Comparison of ENCODE assay signal across 1 cellular context in the genomic region with DNA sequence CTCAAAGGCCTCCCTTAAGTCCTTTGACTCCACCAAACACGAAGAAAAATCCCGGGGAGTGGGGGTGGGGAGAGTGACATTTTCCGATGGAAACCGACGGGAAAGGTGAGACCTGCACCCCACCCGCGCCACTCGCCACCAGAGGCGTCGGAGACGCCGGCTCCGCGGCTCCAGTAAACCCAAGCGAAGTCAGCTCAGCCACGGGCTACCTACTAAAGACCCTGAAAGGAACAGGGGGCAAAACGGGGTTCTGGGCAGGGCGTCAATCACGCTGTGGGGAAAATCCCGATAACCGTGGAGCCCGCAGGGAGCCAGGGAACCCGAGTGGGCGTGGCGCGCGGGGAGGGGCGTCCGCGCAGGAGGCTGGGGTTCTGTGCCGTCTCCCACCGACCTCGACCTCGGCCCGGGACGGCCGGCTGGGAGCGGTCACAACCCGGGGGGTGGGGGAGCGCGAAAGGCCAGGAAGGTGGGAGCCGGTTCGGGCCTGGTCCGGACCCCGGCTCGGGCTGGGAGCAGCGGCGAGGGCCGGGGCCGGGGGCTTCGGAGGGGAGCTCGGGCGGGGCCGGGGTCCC.
A peak's percentile ranks its signal among the peaks of the same experiment; 100 is the strongest.
TF ChIP-seq lines count a peak whose summit lies in the region.

No MANE protein-coding gene starts in this region.

TF ChIP-seq in K562, 482 proteins besides CTCF, POLR2A, EP300 and RAD21 (continued from another document):
- TF ChIP-seq, protein P1, sequence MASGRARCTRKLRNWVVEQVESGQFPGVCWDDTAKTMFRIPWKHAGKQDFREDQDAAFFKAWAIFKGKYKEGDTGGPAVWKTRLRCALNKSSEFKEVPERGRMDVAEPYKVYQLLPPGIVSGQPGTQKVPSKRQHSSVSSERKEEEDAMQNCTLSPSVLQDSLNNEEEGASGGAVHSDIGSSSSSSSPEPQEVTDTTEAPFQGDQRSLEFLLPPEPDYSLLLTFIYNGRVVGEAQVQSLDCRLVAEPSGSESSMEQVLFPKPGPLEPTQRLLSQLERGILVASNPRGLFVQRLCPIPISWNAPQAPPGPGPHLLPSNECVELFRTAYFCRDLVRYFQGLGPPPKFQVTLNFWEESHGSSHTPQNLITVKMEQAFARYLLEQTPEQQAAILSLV (tag; IDR thresholded peaks at IDR 0.05) = no peak
- TF ChIP-seq, protein P2, sequence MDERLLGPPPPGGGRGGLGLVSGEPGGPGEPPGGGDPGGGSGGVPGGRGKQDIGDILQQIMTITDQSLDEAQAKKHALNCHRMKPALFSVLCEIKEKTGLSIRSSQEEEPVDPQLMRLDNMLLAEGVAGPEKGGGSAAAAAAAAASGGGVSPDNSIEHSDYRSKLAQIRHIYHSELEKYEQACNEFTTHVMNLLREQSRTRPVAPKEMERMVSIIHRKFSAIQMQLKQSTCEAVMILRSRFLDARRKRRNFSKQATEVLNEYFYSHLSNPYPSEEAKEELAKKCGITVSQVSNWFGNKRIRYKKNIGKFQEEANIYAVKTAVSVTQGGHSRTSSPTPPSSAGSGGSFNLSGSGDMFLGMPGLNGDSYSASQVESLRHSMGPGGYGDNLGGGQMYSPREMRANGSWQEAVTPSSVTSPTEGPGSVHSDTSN (CRISPR knock-in tag; IDR thresholded peaks at IDR 0.05; ENCODE audit: low read depth) = no peak
- TF ChIP-seq, protein P2 (tag; conservative IDR thresholded peaks at IDR 0.05; ENCODE audit: low read depth) = no peak
- TF ChIP-seq HDAC1 (IDR thresholded peaks at IDR 0.05) (0 out of 4 replicates have a peak, but pooled peaks of 1 of the 2 experiments have one; percentile 9), ZNF354B (CRISPR knock-in tag; IDR thresholded peaks at IDR 0.05) (no peak), ZNF232 (CRISPR knock-in tag; IDR thresholded peaks at IDR 0.05) (0 out of 2 replicates have a peak, but pooled peaks have one; percentile 50), SIN3A (IDR thresholded peaks at IDR 0.05; ENCODE audit: borderline replicate concordance in 2 of 2, control insufficient read depth in 1 of 2, low read depth in 2 of 2, low read length in 2 of 2) (peak; percentile 42 to 64; a peak in 2 of 4 replicates), GATAD2A (IDR thresholded peaks at IDR 0.05) (0 out of 2 replicates have a peak, but pooled peaks have one; percentile 42), MEF2A (IDR thresholded peaks at IDR 0.05; ENCODE audit: control insufficient read depth, low read depth, low read length) (no peak), BRCA1 (IDR thresholded peaks at IDR 0.05) (no peak), BRCA1 (CRISPR knock-in tag; IDR thresholded peaks at IDR 0.05) (0 out of 2 replicates have a peak, but pooled peaks have one; percentile 72), ZBTB7A (IDR thresholded peaks at IDR 0.05; ENCODE audit: borderline replicate concordance, control insufficient read depth, low read depth, low read length) (peak; percentile 27; the same call in 1 of the 2 replicates), FIP1L1 (IDR thresholded peaks at IDR 0.05; ENCODE audit: low read depth, low read length, poor library complexity, severe bottlenecking) (peak; percentile 24), CHD1 (IDR thresholded peaks at IDR 0.05; ENCODE audit: low read length) (peak; percentile 41), NONO (IDR thresholded peaks at IDR 0.05; ENCODE audit: low read depth in 2 of 2, low read length in 1 of 2) (no peak), KLF13 (tag; IDR thresholded peaks at IDR 0.05; ENCODE audit: borderline replicate concordance, low read depth) (peak; percentile 61; the same call in 1 of the 2 replicates), RBFOX2 (IDR thresholded peaks at IDR 0.05; ENCODE audit: low read depth, low read length) (peak; percentile 73)
- TF ChIP-seq, protein P3, sequence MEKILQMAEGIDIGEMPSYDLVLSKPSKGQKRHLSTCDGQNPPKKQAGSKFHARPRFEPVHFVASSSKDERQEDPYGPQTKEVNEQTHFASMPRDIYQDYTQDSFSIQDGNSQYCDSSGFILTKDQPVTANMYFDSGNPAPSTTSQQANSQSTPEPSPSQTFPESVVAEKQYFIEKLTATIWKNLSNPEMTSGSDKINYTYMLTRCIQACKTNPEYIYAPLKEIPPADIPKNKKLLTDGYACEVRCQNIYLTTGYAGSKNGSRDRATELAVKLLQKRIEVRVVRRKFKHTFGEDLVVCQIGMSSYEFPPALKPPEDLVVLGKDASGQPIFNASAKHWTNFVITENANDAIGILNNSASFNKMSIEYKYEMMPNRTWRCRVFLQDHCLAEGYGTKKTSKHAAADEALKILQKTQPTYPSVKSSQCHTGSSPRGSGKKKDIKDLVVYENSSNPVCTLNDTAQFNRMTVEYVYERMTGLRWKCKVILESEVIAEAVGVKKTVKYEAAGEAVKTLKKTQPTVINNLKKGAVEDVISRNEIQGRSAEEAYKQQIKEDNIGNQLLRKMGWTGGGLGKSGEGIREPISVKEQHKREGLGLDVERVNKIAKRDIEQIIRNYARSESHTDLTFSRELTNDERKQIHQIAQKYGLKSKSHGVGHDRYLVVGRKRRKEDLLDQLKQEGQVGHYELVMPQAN (IDR thresholded peaks at IDR 0.05; ENCODE audit: borderline replicate concordance) = peak; percentile 52; the same call in 1 of the 2 replicates
- TF ChIP-seq, protein P4, sequence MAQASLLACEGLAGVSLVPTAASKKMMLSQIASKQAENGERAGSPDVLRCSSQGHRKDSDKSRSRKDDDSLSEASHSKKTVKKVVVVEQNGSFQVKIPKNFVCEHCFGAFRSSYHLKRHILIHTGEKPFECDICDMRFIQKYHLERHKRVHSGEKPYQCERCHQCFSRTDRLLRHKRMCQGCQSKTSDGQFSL (CRISPR knock-in tag; IDR thresholded peaks at IDR 0.05) = peak; percentile 47; the same call in 1 of the 2 replicates
- TF ChIP-seq, protein P4 (tag; IDR thresholded peaks at IDR 0.05) = 0 out of 4 replicates have a peak, but pooled peaks of 1 of the 2 experiments have one; percentile 13
- TF ChIP-seq, protein P5, sequence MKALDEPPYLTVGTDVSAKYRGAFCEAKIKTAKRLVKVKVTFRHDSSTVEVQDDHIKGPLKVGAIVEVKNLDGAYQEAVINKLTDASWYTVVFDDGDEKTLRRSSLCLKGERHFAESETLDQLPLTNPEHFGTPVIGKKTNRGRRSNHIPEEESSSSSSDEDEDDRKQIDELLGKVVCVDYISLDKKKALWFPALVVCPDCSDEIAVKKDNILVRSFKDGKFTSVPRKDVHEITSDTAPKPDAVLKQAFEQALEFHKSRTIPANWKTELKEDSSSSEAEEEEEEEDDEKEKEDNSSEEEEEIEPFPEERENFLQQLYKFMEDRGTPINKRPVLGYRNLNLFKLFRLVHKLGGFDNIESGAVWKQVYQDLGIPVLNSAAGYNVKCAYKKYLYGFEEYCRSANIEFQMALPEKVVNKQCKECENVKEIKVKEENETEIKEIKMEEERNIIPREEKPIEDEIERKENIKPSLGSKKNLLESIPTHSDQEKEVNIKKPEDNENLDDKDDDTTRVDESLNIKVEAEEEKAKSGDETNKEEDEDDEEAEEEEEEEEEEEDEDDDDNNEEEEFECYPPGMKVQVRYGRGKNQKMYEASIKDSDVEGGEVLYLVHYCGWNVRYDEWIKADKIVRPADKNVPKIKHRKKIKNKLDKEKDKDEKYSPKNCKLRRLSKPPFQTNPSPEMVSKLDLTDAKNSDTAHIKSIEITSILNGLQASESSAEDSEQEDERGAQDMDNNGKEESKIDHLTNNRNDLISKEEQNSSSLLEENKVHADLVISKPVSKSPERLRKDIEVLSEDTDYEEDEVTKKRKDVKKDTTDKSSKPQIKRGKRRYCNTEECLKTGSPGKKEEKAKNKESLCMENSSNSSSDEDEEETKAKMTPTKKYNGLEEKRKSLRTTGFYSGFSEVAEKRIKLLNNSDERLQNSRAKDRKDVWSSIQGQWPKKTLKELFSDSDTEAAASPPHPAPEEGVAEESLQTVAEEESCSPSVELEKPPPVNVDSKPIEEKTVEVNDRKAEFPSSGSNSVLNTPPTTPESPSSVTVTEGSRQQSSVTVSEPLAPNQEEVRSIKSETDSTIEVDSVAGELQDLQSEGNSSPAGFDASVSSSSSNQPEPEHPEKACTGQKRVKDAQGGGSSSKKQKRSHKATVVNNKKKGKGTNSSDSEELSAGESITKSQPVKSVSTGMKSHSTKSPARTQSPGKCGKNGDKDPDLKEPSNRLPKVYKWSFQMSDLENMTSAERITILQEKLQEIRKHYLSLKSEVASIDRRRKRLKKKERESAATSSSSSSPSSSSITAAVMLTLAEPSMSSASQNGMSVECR (CRISPR knock-in tag; IDR thresholded peaks at IDR 0.05) = peak; percentile 46; the same call in 1 of the 2 replicates
